ENCODE assay signal across 10 cellular contexts in the genomic region with DNA sequence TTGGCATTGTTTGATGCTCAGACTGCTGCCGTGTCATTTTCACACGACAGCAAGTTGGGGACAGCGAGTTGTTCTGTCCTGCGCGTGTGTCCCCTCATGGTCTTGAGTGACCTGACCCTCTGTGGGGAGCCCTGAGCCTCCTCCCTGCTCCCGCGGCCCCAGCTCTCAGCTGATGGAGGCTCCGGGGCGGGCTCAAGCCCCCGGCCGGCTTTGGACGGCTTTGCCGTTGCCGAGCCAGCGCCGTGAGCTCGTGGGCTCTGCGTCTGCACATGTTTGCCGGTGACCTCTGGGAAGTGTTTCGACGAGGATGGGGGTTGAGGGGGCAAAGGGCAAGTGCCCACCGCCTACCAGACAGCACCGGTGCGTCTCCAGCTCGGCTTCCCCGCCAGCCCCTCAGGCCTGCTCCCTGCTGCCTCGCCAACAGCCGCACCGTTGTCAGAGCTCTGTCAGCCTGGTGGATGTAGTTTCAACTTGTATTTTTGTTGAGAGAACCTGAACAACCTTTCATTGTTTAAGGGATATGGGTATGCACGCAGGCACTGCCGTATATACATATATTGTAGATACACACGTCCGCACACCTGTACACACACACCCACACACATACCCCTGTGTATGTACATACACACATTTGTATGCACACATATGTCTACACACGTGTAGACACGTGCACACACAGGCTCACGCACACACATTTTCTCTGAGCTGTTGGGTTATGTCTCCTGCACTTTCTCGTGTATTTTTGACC. TPM values are rescaled to one million over a fixed set of nuclear protein-coding genes. Genes with fewer than 3 reads are reported as not detected.
DNase-seq lines count a peak whose midpoint lies in the region; TF ChIP-seq lines count a peak whose summit lies in the region.
"Had no signal": no experiment of that assay in that cellular context is flagged by ENCODE, and none has a peak within 500 bp of the region (broad histone marks: within the 10 kb centered on the region; RNA-seq: fewer than 3 reads in every experiment).

No MANE protein-coding gene starts in this region.

- H3K27me3 Mint-ChIP-seq in HFFc6 (ENCODE audit: insufficient read depth) (peaks cover 23% of the 10 kb centered on the region), neural progenitor cell (ENCODE audit: insufficient read depth, low read depth) (peaks cover 26% of the 10 kb centered on the region)

- peak overlapping the region in 10 of 11 experiments; percentile 72 to 85 (median 78); a peak in 20 of 22 replicates for H3K9ac ChIP-seq in BLaER1 treated with 17β-estradiol and CSF1 and Interleukin-3, amounts not matched to agents 10 nM and 100 nM
- no peak overlapping the region for H3K9ac ChIP-seq in neural progenitor cell

- peaks cover 0 to 2% (median 0%) of the 10 kb centered on the region in 11 experiments; a peak in 1 of 22 replicates for H3K36me3 ChIP-seq in BLaER1 treated with 17β-estradiol and CSF1 and Interleukin-3, amounts not matched to agents 10 nM and 100 nM
- no peaks in the 10 kb centered on the region for H3K36me3 ChIP-seq in neural progenitor cell

- peaks cover 0 to 7% (median 0%) of the 10 kb centered on the region in 11 experiments; a peak in 4 of 22 replicates for H4K20me1 ChIP-seq in BLaER1 treated with 17β-estradiol and CSF1 and Interleukin-3, amounts not matched to agents 10 nM and 100 nM
- H4K20me1 ChIP-seq in neural progenitor cell (ENCODE audit: low read depth) = no peaks in the 10 kb centered on the region

- no peaks in the 10 kb centered on the region for H3K9me3 Mint-ChIP-seq in HFFc6
- H3K9me3 Mint-ChIP-seq in neural progenitor cell = no peaks in the 10 kb centered on the region

- no peaks in the 10 kb centered on the region for H3K9me3 ChIP-seq in BLaER1 treated with 17β-estradiol and CSF1 and Interleukin-3, amounts not matched to agents 10 nM and 100 nM (replicated peaks in 1 of 11)
- H3K9me3 ChIP-seq in neural progenitor cell (ENCODE audit: low read depth) = no peaks in the 10 kb centered on the region
- H3K9me3 ChIP-seq: mucosa of descending colon had no signal

- H3K27ac Mint-ChIP-seq in HFFc6 (no peak overlapping the region), neural progenitor cell (no peak overlapping the region)

- peak overlapping the region; percentile 81 to 95 (median 91) for H3K4me2 ChIP-seq in BLaER1 treated with 17β-estradiol and CSF1 and Interleukin-3, amounts not matched to agents 10 nM and 100 nM
- no peak overlapping the region for H3K4me2 ChIP-seq in neural progenitor cell

- no peak for DNase-seq in HFFc6
- DNase-seq in coronary artery (ENCODE audit: low spot score) = no peak
- DNase-seq in neural progenitor cell (ENCODE audit: low spot score) = no peak
- no peak for DNase-seq in cerebellar cortex (ENCODE audit: low spot score)
- no peak for DNase-seq in A172 (ENCODE audit: low spot score)
- DNase-seq in glomerular visceral epithelial cell (ENCODE audit: extremely low spot score) = no peak
- DNase-seq in NCI-H2196 treated with DMSO at 0.1 percent for 48 hours (lab: John Stamatoyannopoulos, UW; ENCODE audit: unreplicated experiment) = no peak

- H2AFZ ChIP-seq in neural progenitor cell (replicated peaks) = no peak overlapping the region

- H3K4me1 ChIP-seq in BLaER1 treated with 17β-estradiol and CSF1 and Interleukin-3, amounts not matched to agents 10 nM and 100 nM = peaks cover 45 to 63% (median 60%) of the 10 kb centered on the region in 10 experiments
- H3K4me1 ChIP-seq in neural progenitor cell = no peaks in the 10 kb centered on the region

- H3K4me3 Mint-ChIP-seq in HFFc6 (peak overlapping the region; percentile 73), neural progenitor cell (peak overlapping the region; percentile 77)

- H3K4me1 Mint-ChIP-seq in HFFc6 (ENCODE audit: low read depth) (no peaks in the 10 kb centered on the region), neural progenitor cell (peaks cover 19% of the 10 kb centered on the region)

- H3K4me3 ChIP-seq in BLaER1 treated with 17β-estradiol and CSF1 and Interleukin-3, amounts not matched to agents 10 nM and 100 nM = peak overlapping the region in 9 of 10 experiments; percentile 43 to 66 (median 54); a peak in 17 of 20 replicates
- H3K4me3 ChIP-seq in coronary artery (peak overlapping the region; percentile 75), neural progenitor cell (no peak overlapping the region)
- H3K4me3 ChIP-seq: mucosa of descending colon, SK-N-MC had no signal

- H3K27me3 ChIP-seq in BLaER1 treated with 17β-estradiol and CSF1 and Interleukin-3, amounts not matched to agents 10 nM and 100 nM = 0 out of 22 replicates have a peak, but pooled peaks cover 0 to 3% (median 0%) of the 10 kb centered on the region in 11 experiments
- H3K27me3 ChIP-seq in neural progenitor cell = peaks cover 37% of the 10 kb centered on the region

- peak overlapping the region; percentile 57 to 90 (median 72); a peak in 19 of 22 replicates for H3K27ac ChIP-seq in BLaER1 treated with 17β-estradiol and CSF1 and Interleukin-3, amounts not matched to agents 10 nM and 100 nM
- H3K27ac ChIP-seq in coronary artery (no peak overlapping the region), neural progenitor cell (no peak overlapping the region)
- H3K27ac ChIP-seq: SK-N-MC had no signal

- no peaks in the 10 kb centered on the region for H3K36me3 Mint-ChIP-seq in HFFc6 (ENCODE audit: low read depth)
- no peaks in the 10 kb centered on the region for H3K36me3 Mint-ChIP-seq in neural progenitor cell

- peaks cover 7% of the 10 kb centered on the region for H3F3A ChIP-seq in neural progenitor cell (ENCODE audit: low read depth)

- no peak for TF ChIP-seq CTCF in HFFc6 (IDR thresholded peaks at IDR 0.05)
- TF ChIP-seq CTCF in coronary artery (IDR thresholded peaks at IDR 0.05) = no peak
- no peak for TF ChIP-seq CTCF in neural progenitor cell (IDR thresholded peaks at IDR 0.05)

- H3K79me2 ChIP-seq in neural progenitor cell (ENCODE audit: low read depth) = no peaks in the 10 kb centered on the region

RNA-seq across cellular contexts. Expression of a gene that starts 13.7 kb away (rescaled TPM):
- not detected for total RNA-seq in HFFc6 (2021; fragmentation: NEBNext Ultra II Directional; extraction: Animal tissue kit (Norgen Biotek cat#: 25700))
- total RNA-seq in neural progenitor cell (ENCODE audit: low replicate concordance) = not detected in 2 replicates
- total RNA-seq in A172 (2014; rRNA removed; shearing (Covaris generic)) = 0.10 TPM in 1 of 2 replicates, not detected in the other

RNA-seq across cellular contexts. Expression of a gene that starts 24.5 kb away (rescaled TPM):
- total RNA-seq in HFFc6 (2021; fragmentation: NEBNext Ultra II Directional; extraction: Animal tissue kit (Norgen Biotek cat#: 25700)) = not detected
- total RNA-seq in neural progenitor cell (ENCODE audit: low replicate concordance) = not detected in 2 replicates
- total RNA-seq in A172 (2014; rRNA removed; shearing (Covaris generic)) = not detected in 2 replicates
- total RNA-seq: mucosa of descending colon had no signal

RNA-seq across cellular contexts. Expression of a gene that starts 36.0 kb away (rescaled TPM):
- total RNA-seq in HFFc6 (2021; fragmentation: NEBNext Ultra II Directional; extraction: Animal tissue kit (Norgen Biotek cat#: 25700)) = under 1 TPM in 1 of 6 experiments, not detected in 5; 0.08 TPM
- total RNA-seq in neural progenitor cell (ENCODE audit: low replicate concordance) = 1.2 TPM in 1 of 2 replicates, not detected in the other
- 0.22 TPM in 1 of 2 replicates, not detected in the other for total RNA-seq in A172 (2014; rRNA removed; shearing (Covaris generic))

Comparison
In these comparisons a context has a peak if more than half of its experiments do, and no peak if none do; other contexts are left out.
1. H3K27ac ChIP-seq: peak in BLaER1 treated with 17β-estradiol and CSF1 and Interleukin-3, amounts not matched to agents 10 nM and 100 nM (11 of 11); none in coronary artery (0 of 2) and neural progenitor cell (single experiment).